8 cellular contexts compared by ENCODE assay signal in the genomic region with DNA sequence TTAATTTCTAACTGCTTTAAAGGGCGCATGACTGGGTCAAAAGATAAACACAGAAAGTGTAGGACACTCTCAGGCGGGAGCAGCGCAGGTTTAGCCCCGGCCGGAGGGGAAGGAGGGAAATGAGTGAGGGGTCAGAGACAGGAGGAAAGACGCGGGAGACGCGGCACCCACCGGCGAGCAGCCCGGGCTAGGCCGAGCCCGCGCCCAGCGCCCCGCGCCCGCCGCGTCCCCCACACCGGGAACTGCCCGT. TPM values are rescaled to one million over a fixed set of nuclear protein-coding genes. Genes with fewer than 3 reads are reported as not detected.
DNase-seq lines count a peak whose midpoint lies in the region; ATAC-seq and TF ChIP-seq lines count a peak whose summit lies in the region.

No MANE protein-coding gene starts in this region.

- H3K27me3 ChIP-seq in OCI-LY3 (ENCODE audit: low read depth, low read length), result no peaks in the 10 kb centered on the region
- no peaks in the 10 kb centered on the region for H3K27me3 ChIP-seq in esophagus (ENCODE audit: control insufficient read depth in 1 of 2, insufficient read depth in 2 of 2, low read length in 2 of 2)
- H3K27me3 ChIP-seq in prostate gland (replicated peaks; ENCODE audit: insufficient read depth), result no peaks in the 10 kb centered on the region

- H3K4me1 ChIP-seq in OCI-LY3 (ENCODE audit: low read length) (peaks cover 23% of the 10 kb centered on the region), esophagus (ENCODE audit: control insufficient read depth in 2 of 2, insufficient read depth in 2 of 2, low read length in 1 of 2) (peaks cover 0 to 4% of the 10 kb centered on the region in 2 donors), prostate gland (replicated peaks) (no peaks in the 10 kb centered on the region)

- peaks cover 40% of the 10 kb centered on the region for H3K79me2 ChIP-seq in OCI-LY3 (ENCODE audit: low read length)

- no peak for TF ChIP-seq POLR2A in prostate gland (IDR thresholded peaks at IDR 0.05)

- H4K20me1 ChIP-seq in OCI-LY3 (ENCODE audit: insufficient read depth, low read length), result peaks cover 19% of the 10 kb centered on the region; the same call in 1 of the 2 replicates

- H3K9me3 ChIP-seq in OCI-LY3 (ENCODE audit: insufficient read depth, low read length), result no peaks in the 10 kb centered on the region
- H3K9me3 ChIP-seq in esophagus (ENCODE audit: control insufficient read depth in 2 of 2, insufficient read depth in 1 of 2, low read depth in 1 of 2, low read length in 1 of 2), result no peaks in the 10 kb centered on the region
- no peaks in the 10 kb centered on the region for H3K9me3 ChIP-seq in prostate gland

- H2AFZ ChIP-seq in OCI-LY3 (ENCODE audit: low read depth, low read length), result peak overlapping the region; percentile 50; the same call in 1 of the 2 replicates

- peak overlapping the region; percentile 82 for H3K4me3 ChIP-seq in OCI-LY3 (ENCODE audit: low read length)
- H3K4me3 ChIP-seq in esophagus (ENCODE audit: low read depth in 1 of 2, low read length in 2 of 2), result peak overlapping the region; percentile 83 to 93
- H3K4me3 ChIP-seq in prostate gland, result peak overlapping the region; percentile 78 to 93

- TF ChIP-seq CTCF in OCI-LY3 (IDR thresholded peaks at IDR 0.05; ENCODE audit: low read depth, low read length) (no peak), prostate gland (IDR thresholded peaks at IDR 0.05) (no peak)

- H3K36me3 ChIP-seq in OCI-LY3 (replicated peaks; ENCODE audit: low read depth, low read length) (no peaks in the 10 kb centered on the region), esophagus (ENCODE audit: control insufficient read depth in 2 of 2, insufficient read depth in 2 of 2, low read length in 1 of 2) (no peaks in the 10 kb centered on the region), prostate gland (no peaks in the 10 kb centered on the region)

- H3K4me2 ChIP-seq in OCI-LY3 (ENCODE audit: low read length), result peak overlapping the region; percentile 90

- DNase-seq in Right ventricle myocardium inferior (ENCODE audit: missing footprints) (no peak), Right ventricle myocardium superior (no peak), prostate gland (ENCODE audit: low spot score) (peak; percentile 6), NCI-H1436 (lab: John Stamatoyannopoulos, UW) (no peak), COLO668 (lab: John Stamatoyannopoulos, UW; ENCODE audit: unreplicated experiment) (no peak)
- no peak for DNase-seq in activated effector memory CD4-positive, alpha-beta T cell treated with Interleukin-2 at 50 U/mL for 16 hours

- peak overlapping the region; percentile 29; the same call in 1 of the 2 replicates for H3K27ac ChIP-seq in OCI-LY3 (ENCODE audit: low read length)
- peak overlapping the region; percentile 94 to 97 for H3K27ac ChIP-seq in esophagus (ENCODE audit: low read depth in 2 of 2, low read length in 1 of 2)
- peak overlapping the region; percentile 78 to 91 for H3K27ac ChIP-seq in prostate gland

- ATAC-seq in Right ventricle myocardium inferior (peak; percentile 1), Right ventricle myocardium superior (ENCODE audit: poor library complexity) (no peak)

- 0% methylated on average over 19 to 23 of the region's 23 CpGs for WGBS in esophagus, 2 donors
- under 1% methylated on average over 15 of the region's 23 CpGs for WGBS in prostate gland

- intact Hi-C loops in Right ventricle myocardium inferior (cut with DNase I) (loop anchor here (2.0 to 5.0 kb wide), 2 partner anchors 93 to 338 kb away; no protein-coding TSS in a partner anchor), Right ventricle myocardium superior (cut with DNase I) (no loop called here), prostate gland (cut with DNase I) (loop anchor here (5.0 kb wide), 2 partner anchors 93 to 183 kb away; a partner anchor contains a TSS)

- peak overlapping the region; percentile 69 for H3K9ac ChIP-seq in OCI-LY3 (ENCODE audit: low read length)

RNA-seq across cellular contexts. Expression of a gene that starts 0.6 kb away (rescaled TPM):
- total RNA-seq in Right ventricle myocardium inferior (4.8 TPM), Right ventricle myocardium superior (4.3 TPM), prostate gland (10 to 100 TPM; 15.7 to 18.0 TPM)
- polyA plus RNA-seq in esophagus, result 1 to 10 TPM; 1.3 to 1.4 TPM

Comparison
In these comparisons a context has a peak if more than half of its experiments do, and no peak if none do; other contexts are left out.
1. H3K27ac ChIP-seq: peak in every context shown above with its lines; median percentile 96 in esophagus; 84 in prostate gland; 29 in OCI-LY3.